28 cellular contexts compared by ENCODE assay signal in genomic region chr9:78906356-78906755, GRCh38.
"Had no signal": no experiment of that assay in that cellular context is flagged by ENCODE, and none has a peak within 500 bp of the region (broad histone marks: within the 10 kb centered on the region; RNA-seq: fewer than 3 reads in every experiment).

No MANE protein-coding gene starts in this region.

- H2AFZ ChIP-seq: neural progenitor cell, parathyroid adenoma had no signal

- H3K36me3 Mint-ChIP-seq: natural killer cell treated with Interleukin-12 subunit alpha and Interleukin-12 subunit beta and Interleukin-15 and Interleukin-18, amount 100 ng/mL, for 72 hours; neural progenitor cell; stimulated activated effector memory CD8-positive, alpha-beta T cell treated with anti-CD3 and anti-CD28 coated beads, Interleukin-12 subunit alpha, Interleukin-12 subunit beta, amount 100 ng/mL, for 72 hours had no signal

- H3K27ac Mint-ChIP-seq: natural killer cell treated with Interleukin-12 subunit alpha and Interleukin-12 subunit beta and Interleukin-15 and Interleukin-18, amount 100 ng/mL, for 72 hours; neural progenitor cell; progenitor cell of endocrine pancreas; stimulated activated effector memory CD8-positive, alpha-beta T cell treated with anti-CD3 and anti-CD28 coated beads, Interleukin-12 subunit alpha, Interleukin-12 subunit beta, amount 100 ng/mL, for 72 hours; stimulated activated naive B cell treated with anti-CD40 and anti-IgM and Interleukin-4, amounts not matched to agents 10 μg/mL and 1 μg/mL and 100 μg/mL, for 72 hours; stimulated activated naive CD8-positive, alpha-beta T cell treated with anti-CD3 and anti-CD28 coated beads, Interleukin-15, Interleukin-2, amounts not matched to agents 100 ng/mL and 50 ng/mL, for 24 hours had no signal

- H3K27me3 ChIP-seq: neural progenitor cell, ovary, right lobe of liver, sigmoid colon, stomach, thyroid gland, tibial nerve, upper lobe of left lung, vagina had no signal

- H3K4me1 ChIP-seq: neural progenitor cell, parathyroid adenoma, psoas muscle, right lobe of liver, sigmoid colon, stomach, thyroid gland, tibial nerve, upper lobe of left lung, vagina had no signal

- H3K9me3 ChIP-seq: ovary, psoas muscle, right lobe of liver, thoracic aorta, thyroid gland, tibial nerve, upper lobe of left lung, vagina had no signal

- H3K4me3 Mint-ChIP-seq: natural killer cell treated with Interleukin-12 subunit alpha and Interleukin-12 subunit beta and Interleukin-15 and Interleukin-18, amount 100 ng/mL, for 72 hours; neural progenitor cell; stimulated activated effector memory CD8-positive, alpha-beta T cell treated with anti-CD3 and anti-CD28 coated beads, Interleukin-12 subunit alpha, Interleukin-12 subunit beta, amount 100 ng/mL, for 72 hours; stimulated activated naive B cell treated with anti-CD40 and anti-IgM and Interleukin-4, amounts not matched to agents 10 μg/mL and 1 μg/mL and 100 μg/mL, for 72 hours; stimulated activated naive CD8-positive, alpha-beta T cell treated with anti-CD3 and anti-CD28 coated beads, Interleukin-15, Interleukin-2, amounts not matched to agents 100 ng/mL and 50 ng/mL, for 24 hours had no signal

- H3K27me3 Mint-ChIP-seq: natural killer cell treated with Interleukin-12 subunit alpha and Interleukin-12 subunit beta and Interleukin-15 and Interleukin-18, amount 100 ng/mL, for 72 hours; progenitor cell of endocrine pancreas had no signal

- DNase-seq: occipital lobe; ovary; posterior cingulate gyrus; psoas muscle; right cardiac atrium; right lobe of liver; sigmoid colon; small intestine; stimulated activated CD4-positive, alpha-beta T cell treated with anti-CD3 and anti-CD28 coated beads, Interleukin-15, amount 100 ng/mL, for 24 hours; stimulated activated CD4-positive, alpha-beta T cell treated with anti-CD3 and anti-CD28 coated beads, Interleukin-2, amount 100 ng/mL, for 24 hours; stimulated activated CD4-positive, alpha-beta T cell treated with anti-CD3 and anti-CD28 coated beads, Interleukin-2, amount 100 ng/mL, for 48 hours; stimulated activated CD4-positive, alpha-beta T cell treated with anti-CD3 and anti-CD28 coated beads, Interleukin-4, amount 100 ng/mL, for 24 hours; stimulated activated naive B cell treated with anti-CD40 and anti-IgM and Interleukin-4, amounts not matched to agents 10 μg/mL and 1 μg/mL and 100 μg/mL, for 72 hours; stimulated activated naive CD4-positive, alpha-beta T cell treated with Interleukin-2 at 50 U/mL for 16 hours; stomach; thyroid gland; trophoblast cell; upper lobe of left lung had no signal

- H3K27ac ChIP-seq: neural progenitor cell, ovary, parathyroid adenoma, psoas muscle, right lobe of liver, sigmoid colon, stomach, thoracic aorta, thyroid gland, tibial nerve, upper lobe of left lung, vagina had no signal

- H3K36me3 ChIP-seq: neural progenitor cell, ovary, right lobe of liver, sigmoid colon, stomach, thoracic aorta, thyroid gland, tibial nerve, upper lobe of left lung, vagina had no signal

- FAIRE-seq: small intestine, urothelium cell line had no signal

- H3K4me3 ChIP-seq: neural progenitor cell, ovary, psoas muscle, right lobe of liver, sigmoid colon, stomach, thoracic aorta, thyroid gland, tibial nerve, upper lobe of left lung, vagina had no signal

- ATAC-seq: natural killer cell treated with Interleukin-12 subunit alpha and Interleukin-12 subunit beta and Interleukin-15 and Interleukin-18, amount 100 ng/mL, for 72 hours; psoas muscle; right cardiac atrium; right lobe of liver; stimulated activated effector memory CD8-positive, alpha-beta T cell treated with anti-CD3 and anti-CD28 coated beads, Interleukin-12 subunit alpha, Interleukin-12 subunit beta, amount 100 ng/mL, for 72 hours; stimulated activated naive B cell treated with anti-CD40 and anti-IgM and Interleukin-4, amounts not matched to agents 10 μg/mL and 1 μg/mL and 100 μg/mL, for 72 hours had no signal

- H3K4me1 Mint-ChIP-seq: stimulated activated effector memory CD8-positive, alpha-beta T cell treated with anti-CD3 and anti-CD28 coated beads, Interleukin-12 subunit alpha, Interleukin-12 subunit beta, amount 100 ng/mL, for 72 hours; stimulated activated naive B cell treated with anti-CD40 and anti-IgM and Interleukin-4, amounts not matched to agents 10 μg/mL and 1 μg/mL and 100 μg/mL, for 72 hours had no signal

- H3K4me2 ChIP-seq: neural progenitor cell had no signal

- H3K9ac ChIP-seq: neural progenitor cell, parathyroid adenoma had no signal

- H3K79me2 ChIP-seq: parathyroid adenoma had no signal
